In the genomic region with DNA sequence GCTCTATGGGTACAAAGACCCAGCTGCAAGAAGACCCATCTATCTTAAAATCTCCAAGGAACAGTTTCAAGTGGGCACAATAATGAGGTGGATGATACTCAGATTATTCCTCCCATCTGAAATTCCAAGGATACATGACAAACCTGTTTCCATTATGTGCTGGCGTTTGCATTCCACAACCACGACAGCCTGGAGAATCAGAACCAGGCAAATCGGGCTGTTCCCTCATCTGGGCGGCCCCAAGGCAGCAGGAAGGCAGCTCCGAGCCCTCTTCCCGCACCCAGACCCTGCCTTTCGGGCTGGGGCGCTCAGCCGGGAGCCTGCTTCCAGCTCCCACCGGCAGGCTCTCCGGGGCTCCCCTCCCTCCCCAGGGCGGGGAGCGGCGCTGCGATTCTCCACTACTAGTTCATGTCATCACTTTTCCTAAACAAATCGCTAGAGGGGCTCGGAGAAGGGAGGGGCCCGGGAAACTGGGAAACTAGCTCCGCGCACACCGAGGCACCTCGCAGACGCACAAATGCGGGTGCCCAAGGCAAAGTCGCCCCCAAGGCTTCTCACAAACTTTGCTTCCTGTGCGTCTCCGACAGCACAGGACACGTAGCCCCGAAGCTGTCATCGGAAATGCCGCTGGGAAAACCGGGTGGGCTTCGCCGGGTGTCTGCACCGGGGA, we compare ENCODE assay signal across 8 cellular contexts. TPM values are rescaled to one million over a fixed set of nuclear protein-coding genes. Genes with fewer than 3 reads are reported as not detected.
DNase-seq lines count a peak whose midpoint lies in the region; ATAC-seq and TF ChIP-seq lines count a peak whose summit lies in the region.

A gene (minus strand): TSS at position 350 of the 670 bp plus-strand sequence. CDS start 197 bp downstream, at position 153.

- peak; percentile 13 for DNase-seq in stimulated activated CD4-positive, alpha-beta T cell treated with anti-CD3 and anti-CD28 coated beads, Interleukin-15, amount 100 ng/mL, for 24 hours
- no peak for DNase-seq in stimulated activated CD4-positive, alpha-beta T cell treated with anti-CD3 and anti-CD28 coated beads, Interleukin-2, amount 100 ng/mL, for 48 hours
- DNase-seq in HuH-7.5 (ENCODE audit: low spot score) (peak; percentile 62), Right ventricle myocardium superior (peak; percentile 64), omental fat pad (ENCODE audit: low spot score) (no peak), NCI-H510A treated with DMSO at 0.1 percent for 48 hours (lab: John Stamatoyannopoulos, UW) (no peak)
- DNase-seq in activated T-helper 2 cell treated with anti-CD3 and anti-CD28 coated beads, Interferon-gamma antibody, Interleukin-2, Interleukin-4, amounts not matched to agents 10 μg/mL and 5 μg/mL and 100 μg/mL, durations not matched to agents 14 hours and 24 hours and 36 hours (ENCODE audit: low spot score) = no peak

- H3K27ac Mint-ChIP-seq in activated T-helper 2 cell treated with anti-CD3 and anti-CD28 coated beads, Interferon-gamma antibody, Interleukin-2, Interleukin-4, amounts not matched to agents 10 μg/mL and 5 μg/mL and 100 μg/mL, durations not matched to agents 14 hours and 24 hours and 36 hours = peak within 1 kb of the TSS; percentile 76

- peaks cover 47% of the 10 kb centered on the region for H3K27me3 Mint-ChIP-seq in activated T-helper 2 cell treated with anti-CD3 and anti-CD28 coated beads, Interferon-gamma antibody, Interleukin-2, Interleukin-4, amounts not matched to agents 10 μg/mL and 5 μg/mL and 100 μg/mL, durations not matched to agents 14 hours and 24 hours and 36 hours (ENCODE audit: low read depth)

- intact Hi-C loops in activated T-helper 2 cell treated with anti-CD3 and anti-CD28 coated beads, Interferon-gamma antibody, Interleukin-2, Interleukin-4, amounts not matched to agents 10 μg/mL and 5 μg/mL and 100 μg/mL, durations not matched to agents 14 hours and 24 hours and 36 hours (cut with micrococcal nuclease) = loop anchor here (5.0 kb wide), 1 partner anchor 70 kb away; no protein-coding TSS in a partner anchor
- intact Hi-C loops in Right ventricle myocardium superior (cut with DNase I) = loop anchor here (5.0 kb wide), 2 partner anchors 125 to 150 kb away; a partner anchor contains a TSS

- TF ChIP-seq CTCF in omental fat pad (IDR thresholded peaks at IDR 0.05) = no peak

- peaks cover 4% of the 10 kb centered on the region for H3K36me3 Mint-ChIP-seq in activated T-helper 2 cell treated with anti-CD3 and anti-CD28 coated beads, Interferon-gamma antibody, Interleukin-2, Interleukin-4, amounts not matched to agents 10 μg/mL and 5 μg/mL and 100 μg/mL, durations not matched to agents 14 hours and 24 hours and 36 hours (ENCODE audit: low read depth)

- H3K9me3 Mint-ChIP-seq in activated T-helper 2 cell treated with anti-CD3 and anti-CD28 coated beads, Interferon-gamma antibody, Interleukin-2, Interleukin-4, amounts not matched to agents 10 μg/mL and 5 μg/mL and 100 μg/mL, durations not matched to agents 14 hours and 24 hours and 36 hours = peaks cover 9% of the 10 kb centered on the region

- H3K4me1 Mint-ChIP-seq in activated T-helper 2 cell treated with anti-CD3 and anti-CD28 coated beads, Interferon-gamma antibody, Interleukin-2, Interleukin-4, amounts not matched to agents 10 μg/mL and 5 μg/mL and 100 μg/mL, durations not matched to agents 14 hours and 24 hours and 36 hours (ENCODE audit: low read depth) = peaks cover 31% of the 10 kb centered on the region

- H3K4me3 Mint-ChIP-seq in activated T-helper 2 cell treated with anti-CD3 and anti-CD28 coated beads, Interferon-gamma antibody, Interleukin-2, Interleukin-4, amounts not matched to agents 10 μg/mL and 5 μg/mL and 100 μg/mL, durations not matched to agents 14 hours and 24 hours and 36 hours (ENCODE audit: low read depth) = peak within 1 kb of the TSS; percentile 90

- ATAC-seq in Right ventricle myocardium superior (ENCODE audit: poor library complexity) (peak; percentile 56), omental fat pad (ENCODE audit: low FRiP score) (peak; percentile 43), HG03520 (IDR thresholded peaks at IDR 0.05; ENCODE audit: unreplicated experiment) (no peak)

RNA-seq across cellular contexts. Expression of the gene that starts here (rescaled TPM):
- 6.5 and 6.6 TPM in 2 replicates for total RNA-seq in activated T-helper 2 cell treated with anti-CD3 and anti-CD28 coated beads, Interferon-gamma antibody, Interleukin-2, Interleukin-4, amounts not matched to agents 10 μg/mL and 5 μg/mL and 100 μg/mL, durations not matched to agents 14 hours and 24 hours and 36 hours
- total RNA-seq in Right ventricle myocardium superior = 83.5 TPM
- total RNA-seq in omental fat pad = 100 to 1,000 TPM in 1 of 4 donors, 10 to 100 TPM in 3; 58.9 to 129 (median 96.3) TPM

Comparison
In these comparisons a context has a peak if more than half of its experiments do, and no peak if none do; other contexts are left out.
1. DNase-seq: peak in stimulated activated CD4-positive, alpha-beta T cell treated with anti-CD3 and anti-CD28 coated beads, Interleukin-15, amount 100 ng/mL, for 24 hours (single experiment), HuH-7.5 (single experiment) and Right ventricle myocardium superior (single experiment); none in stimulated activated CD4-positive, alpha-beta T cell treated with anti-CD3 and anti-CD28 coated beads, Interleukin-2, amount 100 ng/mL, for 48 hours (0 of 2), activated T-helper 2 cell treated with anti-CD3 and anti-CD28 coated beads, Interferon-gamma antibody, Interleukin-2, Interleukin-4, amounts not matched to agents 10 μg/mL and 5 μg/mL and 100 μg/mL, durations not matched to agents 14 hours and 24 hours and 36 hours (single experiment), omental fat pad (single experiment) and NCI-H510A treated with DMSO at 0.1 percent for 48 hours (single experiment).